33 cellular contexts compared by ENCODE assay signal in the genomic region with DNA sequence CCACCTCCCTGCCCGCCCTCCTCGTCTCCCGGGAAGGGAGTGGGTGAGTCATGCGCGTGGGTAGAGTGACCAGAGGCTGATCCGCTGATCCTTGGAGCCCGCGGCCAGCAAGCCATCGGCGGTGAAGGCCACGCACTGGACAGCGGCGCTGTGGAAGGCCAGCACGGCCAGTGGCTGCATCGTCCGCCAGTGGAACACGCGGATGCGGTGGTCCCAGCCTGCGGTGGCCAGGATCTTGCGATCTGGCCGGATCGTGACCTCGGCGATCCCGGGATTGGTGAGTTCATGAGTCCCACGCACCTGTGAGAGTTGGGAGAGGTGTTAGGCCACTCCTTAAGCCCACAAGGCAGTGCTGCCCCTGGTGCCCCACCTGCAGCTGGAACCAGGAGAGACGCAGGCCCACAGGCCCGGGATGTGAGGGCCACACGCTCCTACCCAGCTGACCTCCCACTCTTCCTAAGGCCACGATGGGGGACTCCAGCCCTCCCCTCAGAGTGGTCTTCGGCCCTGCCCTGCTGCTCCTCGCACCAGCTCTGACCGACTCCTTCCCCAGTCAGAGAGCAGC. TPM values are rescaled to one million over a fixed set of nuclear protein-coding genes. Genes with fewer than 3 reads are reported as not detected.
"Had no signal": no experiment of that assay in that cellular context is flagged by ENCODE, and none has a peak within 500 bp of the region (broad histone marks: within the 10 kb centered on the region; RNA-seq: fewer than 3 reads in every experiment).

No MANE protein-coding gene starts in this region.

- H3K9me3 Mint-ChIP-seq: natural killer cell treated with Interleukin-12 subunit alpha and Interleukin-12 subunit beta and Interleukin-15 and Interleukin-18, amount 100 ng/mL, for 72 hours had no signal

- FAIRE-seq: endothelial cell of umbilical vein, islet of Langerhans had no signal

- H3K27me3 Mint-ChIP-seq: natural killer cell treated with Interleukin-12 subunit alpha and Interleukin-12 subunit beta and Interleukin-15 and Interleukin-18, amount 100 ng/mL, for 72 hours; progenitor cell of endocrine pancreas; type B pancreatic cell had no signal

- H3K27me3 ChIP-seq: foreskin keratinocyte, testis had no signal

- ATAC-seq: foreskin keratinocyte; gastroesophageal sphincter; heart left ventricle; left colon; mucosa of descending colon; sciatic nerve; stimulated activated effector memory CD8-positive, alpha-beta T cell treated with anti-CD3 and anti-CD28 coated beads, Interleukin-12 subunit alpha, Interleukin-12 subunit beta, amount 100 ng/mL, for 72 hours; stimulated activated naive CD8-positive, alpha-beta T cell treated with anti-CD3 and anti-CD28 coated beads, Interleukin-15, Interleukin-2, amounts not matched to agents 100 U/mL and 50 U/mL, for 24 hours had no signal

- H3K4me3 Mint-ChIP-seq: mesothelial cell of epicardium; naive B cell; natural killer cell treated with Interleukin-12 subunit alpha and Interleukin-12 subunit beta and Interleukin-15 and Interleukin-18, amount 100 ng/mL, for 72 hours; neural crest cell; stimulated activated effector memory CD8-positive, alpha-beta T cell treated with anti-CD3 and anti-CD28 coated beads, Interleukin-12 subunit alpha, Interleukin-12 subunit beta, amount 100 ng/mL, for 72 hours; type B pancreatic cell had no signal

- H3K27ac Mint-ChIP-seq: mesothelial cell of epicardium; naive B cell; natural killer cell treated with Interleukin-12 subunit alpha and Interleukin-12 subunit beta and Interleukin-15 and Interleukin-18, amount 100 ng/mL, for 72 hours; progenitor cell of endocrine pancreas; stimulated activated effector memory CD8-positive, alpha-beta T cell treated with anti-CD3 and anti-CD28 coated beads, Interleukin-12 subunit alpha, Interleukin-12 subunit beta, amount 100 ng/mL, for 72 hours; type B pancreatic cell had no signal

- H3K27ac ChIP-seq: coronary artery, esophagus muscularis mucosa, foreskin keratinocyte, gastroesophageal sphincter, heart left ventricle, parathyroid adenoma, testis, tibial artery had no signal

- H3K9me3 ChIP-seq: mucosa of descending colon, testis had no signal

- H3K4me1 ChIP-seq: esophagus muscularis mucosa, foreskin keratinocyte, gastroesophageal sphincter, heart left ventricle, parathyroid adenoma, testis, tibial artery had no signal

- H3K79me2 ChIP-seq: parathyroid adenoma had no signal

- H2AFZ ChIP-seq: parathyroid adenoma had no signal

- H3K9ac ChIP-seq: parathyroid adenoma had no signal

- H3K4me3 ChIP-seq: coronary artery, esophagus muscularis mucosa, gastroesophageal sphincter, heart left ventricle, mucosa of descending colon, smooth muscle cell, testis, tibial artery had no signal

- H3K4me1 Mint-ChIP-seq: mesothelial cell of epicardium; naive B cell; neural crest cell; stimulated activated effector memory CD8-positive, alpha-beta T cell treated with anti-CD3 and anti-CD28 coated beads, Interleukin-12 subunit alpha, Interleukin-12 subunit beta, amount 100 ng/mL, for 72 hours had no signal

- H3K36me3 Mint-ChIP-seq: stimulated activated effector memory CD8-positive, alpha-beta T cell treated with anti-CD3 and anti-CD28 coated beads, Interleukin-12 subunit alpha, Interleukin-12 subunit beta, amount 100 ng/mL, for 72 hours had no signal

- H3K4me2 ChIP-seq: smooth muscle cell had no signal

- DNase-seq: dermis blood vessel endothelial cell; effector memory CD4-positive, alpha-beta T cell; foreskin keratinocyte; hippocampal formation; kidney glomerular epithelial cell; left colon; mesenchymal stem cell; naive B cell; stimulated activated CD4-positive, alpha-beta T cell treated with anti-CD3 and anti-CD28 coated beads, Interleukin-2, amount 100 ng/mL, for 24 hours; stimulated activated CD4-positive, alpha-beta T cell treated with anti-CD3 and anti-CD28 coated beads, Interleukin-4, amount 100 ng/mL, for 24 hours; stimulated activated naive CD8-positive, alpha-beta T cell treated with anti-CD3 and anti-CD28 coated beads, Interleukin-15, Interleukin-2, amounts not matched to agents 100 U/mL and 50 U/mL, for 24 hours; substantia nigra; testis; tibial artery had no signal

RNA-seq across cellular contexts. Expression of a gene that starts 28.2 kb away (rescaled TPM):
- total RNA-seq: epithelial cell of proximal tubule, fibroblast of lung, neural crest cell, osteoblast, smooth muscle cell had no signal
- polyA plus RNA-seq: fibroblast of lung, smooth muscle cell had no signal
